In the genomic region with DNA sequence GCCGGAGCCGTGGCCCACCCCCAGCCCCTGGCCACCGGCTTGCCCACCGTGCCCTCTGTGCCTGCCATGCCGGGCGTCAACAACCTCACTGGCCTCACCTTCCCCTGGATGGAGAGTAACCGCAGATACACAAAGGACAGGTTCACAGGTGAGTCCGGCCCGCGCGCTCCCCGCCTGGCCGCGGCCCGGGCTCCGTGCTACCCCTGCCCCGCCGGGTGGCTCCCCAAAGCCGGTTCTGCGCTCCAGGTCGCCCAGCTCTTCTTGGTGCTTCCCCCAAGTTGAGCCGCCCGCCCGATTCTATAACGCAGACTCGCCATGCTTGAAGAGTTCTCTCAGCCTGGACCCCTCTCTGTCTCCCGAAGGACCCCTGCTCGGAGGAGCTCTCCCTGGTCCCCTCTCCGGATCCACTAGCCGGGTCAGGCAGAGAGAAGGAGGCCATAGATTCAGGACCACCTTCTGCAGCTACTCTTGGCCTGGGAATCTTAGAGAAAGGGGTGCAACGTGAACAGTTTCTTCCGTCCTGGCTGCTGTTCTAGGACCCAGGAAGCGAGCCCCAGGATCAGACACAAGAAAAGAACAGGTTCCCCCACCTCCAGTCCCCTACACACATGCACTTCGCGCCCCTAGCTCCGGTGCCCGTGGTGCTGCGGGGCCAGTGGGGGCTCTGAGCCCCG, we compare ENCODE assay signal across 15 cellular contexts. TPM values are rescaled to one million over a fixed set of nuclear protein-coding genes. Genes with fewer than 3 reads are reported as not detected.
DNase-seq lines count a peak whose midpoint lies in the region; ATAC-seq, FAIRE-seq and TF ChIP-seq lines count a peak whose summit lies in the region.
"Had no signal": no experiment of that assay in that cellular context is flagged by ENCODE, and none has a peak within 500 bp of the region (broad histone marks: within the 10 kb centered on the region; RNA-seq: fewer than 3 reads in every experiment).

No MANE protein-coding gene starts in this region.

- TF ChIP-seq RAD21 in K562 (CRISPR knock-in tag; conservative IDR thresholded peaks at IDR 0.05 in 1 of 2, IDR thresholded peaks at IDR 0.05 in 1 of 2): no peak

- H3K27ac Mint-ChIP-seq in naive B cell (peak overlapping the region in 2 of 6 donors; percentile 33 to 74), type B pancreatic cell (peak overlapping the region; percentile 48)
- H3K27ac Mint-ChIP-seq: H9 had no signal

- no peak overlapping the region for H3K4me3 ChIP-seq in K562

- no peak for TF ChIP-seq EP300 in K562 (IDR thresholded peaks at IDR 0.05; ENCODE audit: low read length)

- in situ Hi-C loops in K562 (cut with MboI): no loop called here

- H3K79me2 ChIP-seq in K562 (ENCODE audit: control insufficient read depth, insufficient read depth, low read length): no peaks in the 10 kb centered on the region

- peaks cover 0 to 14% of the 10 kb centered on the region in 2 donors for H3K36me3 Mint-ChIP-seq in naive B cell
- no peaks in the 10 kb centered on the region for H3K36me3 Mint-ChIP-seq in type B pancreatic cell

- under 1% methylated on average over 30 of the region's 39 CpGs for WGBS in K562 (ENCODE audit: insufficient coverage, low coverage, missing lambda C conversion rate)

- H3K9me3 ChIP-seq in K562 (replicated peaks; ENCODE audit: control insufficient read depth, insufficient read depth, low read depth, low read length): no peaks in the 10 kb centered on the region
- H3K9me3 ChIP-seq: heart right ventricle had no signal

- H3K27ac ChIP-seq in K562 (ENCODE audit: extremely low read depth, low read depth, low read length): no peak overlapping the region
- H3K27ac ChIP-seq: heart right ventricle had no signal

- ATAC-seq in K562: no peak
- ATAC-seq in naive B cell (ENCODE audit: low read depth in 2 of 2): peak in 1 of 2 donors; percentile 4
- ATAC-seq in HG02884 (IDR thresholded peaks at IDR 0.05; ENCODE audit: unreplicated experiment): no peak
- ATAC-seq in GM21717 (IDR thresholded peaks at IDR 0.05; ENCODE audit: unreplicated experiment): no peak

- CTCF ChIA-PET in K562 (lab: Yijun Ruan, JAX; ENCODE audit: low intra/inter-chr PET ratio): no interaction called here

- no peak for FAIRE-seq in K562 (lab: Jason Lieb, UNC)

- H3K4me2 ChIP-seq in K562 (ENCODE audit: insufficient read depth, low read length): no peak overlapping the region

- peaks cover 0 to 40% of the 10 kb centered on the region in 2 experiments; a peak in 2 of 5 replicates for H3K4me1 ChIP-seq in K562 (replicated peaks in 1 of 2; ENCODE audit: control insufficient read depth in 2 of 2, insufficient read depth in 2 of 2, low read length in 2 of 2)

- H3K27me3 Mint-ChIP-seq in naive B cell: peaks cover 77 to 88% (median 88%) of the 10 kb centered on the region in 3 donors
- peaks cover 94% of the 10 kb centered on the region for H3K27me3 Mint-ChIP-seq in type B pancreatic cell

- peaks cover 23 to 67% of the 10 kb centered on the region in 2 experiments; a peak in 4 of 5 replicates for H3K27me3 ChIP-seq in K562 (ENCODE audit: control insufficient read depth in 2 of 2, insufficient read depth in 2 of 2, low read length in 2 of 2)

- intact Hi-C loops in K562 (cut with micrococcal nuclease): no loop called here

- H3K36me3 ChIP-seq in K562 (ENCODE audit: control insufficient read depth, insufficient read depth, low read length): no peaks in the 10 kb centered on the region
- H3K36me3 ChIP-seq: heart right ventricle had no signal

- no peak for TF ChIP-seq POLR2A in K562 (conservative IDR thresholded peaks at IDR 0.05)

- H3K4me3 Mint-ChIP-seq in naive B cell: peak overlapping the region; percentile 51 to 81 (median 73)
- peak overlapping the region; percentile 65 for H3K4me3 Mint-ChIP-seq in type B pancreatic cell

- no peak for TF ChIP-seq CTCF in K562 (IDR thresholded peaks at IDR 0.05 in 2 of 3, conservative IDR thresholded peaks at IDR 0.05 in 1 of 3; ENCODE audit: insufficient read depth in 2 of 3, low read depth in 1 of 3, low read length in 3 of 3)
- TF ChIP-seq CTCF in type B pancreatic cell (conservative IDR thresholded peaks at IDR 0.05): no peak

- BruUV-seq in K562 (replicated peaks; lab: Mats Ljungman, UMichigan): no TSS peak

- no peak overlapping the region for H3K9ac ChIP-seq in K562 (ENCODE audit: insufficient read depth in 1 of 2, low read depth in 2 of 2, low read length in 2 of 2)

- H3K9me3 Mint-ChIP-seq in naive B cell (peaks cover 0 to 4% (median 0%) of the 10 kb centered on the region in 7 donors), type B pancreatic cell (no peaks in the 10 kb centered on the region)

- H3K4me1 Mint-ChIP-seq in naive B cell (peaks cover 36 to 51% (median 44%) of the 10 kb centered on the region in 3 donors), type B pancreatic cell (ENCODE audit: unreplicated experiment) (no peaks in the 10 kb centered on the region)

- H2AFZ ChIP-seq in K562 (ENCODE audit: low read depth, low read length): no peak overlapping the region

- POLR2A ChIA-PET in K562 (lab: Yijun Ruan, JAX): interaction anchor here (0.5 to 0.8 kb wide), 2 partner anchors 43 to 148 kb away, joined by 3 to 5 read pairs; no protein-coding TSS in a partner anchor

- no peaks in the 10 kb centered on the region; the same call in 1 of the 2 replicates for H4K20me1 ChIP-seq in K562 (replicated peaks; ENCODE audit: control insufficient read depth, insufficient read depth, low read length)

- peak; percentile 17 for DNase-seq in stimulated activated CD4-positive, alpha-beta T cell treated with anti-CD3 and anti-CD28 coated beads, Interleukin-15, amount 100 ng/mL, for 24 hours
- no peak for DNase-seq in stimulated activated CD4-positive, alpha-beta T cell treated with anti-CD3 and anti-CD28 coated beads, Interleukin-2, amount 100 ng/mL, for 24 hours
- DNase-seq in K562 (ENCODE audit: extremely low read depth in 1 of 4, low spot score in 3 of 4) (no peak), naive B cell (no peak), type B pancreatic cell (ENCODE audit: extremely low spot score, unreplicated experiment) (no peak), NCI-H774 (lab: John Stamatoyannopoulos, UW) (no peak)
- DNase-seq: effector CD4-positive, alpha-beta T cell; H9; IMR-90; NCI-H2029 treated with DMSO at 0.1 percent for 48 hours had no signal

- no peaks in the 10 kb centered on the region for H3K9me1 ChIP-seq in K562 (ENCODE audit: control insufficient read depth, insufficient read depth, low read length)

TF ChIP-seq in K562, 482 proteins besides CTCF, POLR2A, EP300 and RAD21 (continues in another document):
- TF ChIP-seq, protein P1, sequence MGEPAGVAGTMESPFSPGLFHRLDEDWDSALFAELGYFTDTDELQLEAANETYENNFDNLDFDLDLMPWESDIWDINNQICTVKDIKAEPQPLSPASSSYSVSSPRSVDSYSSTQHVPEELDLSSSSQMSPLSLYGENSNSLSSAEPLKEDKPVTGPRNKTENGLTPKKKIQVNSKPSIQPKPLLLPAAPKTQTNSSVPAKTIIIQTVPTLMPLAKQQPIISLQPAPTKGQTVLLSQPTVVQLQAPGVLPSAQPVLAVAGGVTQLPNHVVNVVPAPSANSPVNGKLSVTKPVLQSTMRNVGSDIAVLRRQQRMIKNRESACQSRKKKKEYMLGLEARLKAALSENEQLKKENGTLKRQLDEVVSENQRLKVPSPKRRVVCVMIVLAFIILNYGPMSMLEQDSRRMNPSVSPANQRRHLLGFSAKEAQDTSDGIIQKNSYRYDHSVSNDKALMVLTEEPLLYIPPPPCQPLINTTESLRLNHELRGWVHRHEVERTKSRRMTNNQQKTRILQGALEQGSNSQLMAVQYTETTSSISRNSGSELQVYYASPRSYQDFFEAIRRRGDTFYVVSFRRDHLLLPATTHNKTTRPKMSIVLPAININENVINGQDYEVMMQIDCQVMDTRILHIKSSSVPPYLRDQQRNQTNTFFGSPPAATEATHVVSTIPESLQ (CRISPR knock-in tag; IDR thresholded peaks at IDR 0.05): no peak
- TF ChIP-seq, protein P2, sequence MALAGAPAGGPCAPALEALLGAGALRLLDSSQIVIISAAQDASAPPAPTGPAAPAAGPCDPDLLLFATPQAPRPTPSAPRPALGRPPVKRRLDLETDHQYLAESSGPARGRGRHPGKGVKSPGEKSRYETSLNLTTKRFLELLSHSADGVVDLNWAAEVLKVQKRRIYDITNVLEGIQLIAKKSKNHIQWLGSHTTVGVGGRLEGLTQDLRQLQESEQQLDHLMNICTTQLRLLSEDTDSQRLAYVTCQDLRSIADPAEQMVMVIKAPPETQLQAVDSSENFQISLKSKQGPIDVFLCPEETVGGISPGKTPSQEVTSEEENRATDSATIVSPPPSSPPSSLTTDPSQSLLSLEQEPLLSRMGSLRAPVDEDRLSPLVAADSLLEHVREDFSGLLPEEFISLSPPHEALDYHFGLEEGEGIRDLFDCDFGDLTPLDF (CRISPR knock-in tag; IDR thresholded peaks at IDR 0.05): no peak
- no peak for TF ChIP-seq NR1H2 (CRISPR knock-in tag; IDR thresholded peaks at IDR 0.05)
- TF ChIP-seq CHD1 (IDR thresholded peaks at IDR 0.05; ENCODE audit: low read length): peak; percentile 15
- no peak for TF ChIP-seq POLR2AphosphoS2 (IDR thresholded peaks at IDR 0.05; ENCODE audit: low read length)
- no peak for TF ChIP-seq ZNF589 (CRISPR knock-in tag; IDR thresholded peaks at IDR 0.05; ENCODE audit: low read depth)

RNA-seq across cellular contexts. Expression of a gene that starts 1.0 kb away (rescaled TPM):
- 0.23 and 0.76 TPM in 2 replicates for total RNA-seq in K562 (2011; cell fraction: chromatin; rRNA removed; ENCODE audit: low replicate concordance)
- total RNA-seq in K562 (2011; cell fraction: nucleolus; rRNA removed): 0.79 and 1.5 TPM in 2 replicates
- total RNA-seq in K562 (2011; cell fraction: nucleoplasm; rRNA removed): 0.38 and 1.2 TPM in 2 replicates
- total RNA-seq in K562 (2014; rRNA removed) (0.18 and 1.0 TPM in 2 replicates), K562 (2014; rRNA removed; fragmentation: Illumina TruSeq; extraction: Trizol) (0.07 and 0.13 TPM in 2 replicates), K562 (2015; rRNA removed; fragmentation: Illumina TruSeq; extraction: Trizol) (0.11 and 0.15 TPM in 2 replicates), K562 (2021) (0.33 and 0.47 TPM in 2 replicates), type B pancreatic cell (ENCODE audit: low replicate concordance) (0.10 and 0.17 TPM in 2 replicates)
- polyA plus RNA-seq in K562 (2011; rRNA removed) (3.3 and 12.0 TPM in 2 replicates), K562 (2014; fragmentation: Illumina TruSeq; extraction: Trizol) (0.21 and 0.22 TPM in 2 replicates), K562 (2014; fragmentation: Nextera tagmentation; extraction: Ambion mirVana) (under 1 TPM in 1 of 2 experiments, not detected in 1; 0.03 TPM), K562 (2014; rRNA removed) (0.24 and 0.45 TPM in 2 replicates), naive B cell (ENCODE audit: low read depth in 6 of 6) (not detected)
- 8.7 and 11.8 TPM in 2 replicates for polyA plus RNA-seq in K562 (2011; cell fraction: cytosol; rRNA removed)
- polyA plus RNA-seq in K562 (2011; cell fraction: nucleus; rRNA removed): 10.7 and 22.6 TPM in 2 replicates
- polyA plus RNA-seq in K562 (2012): 0.14 and 0.16 TPM in 2 replicates
- 4.8 and 6.2 TPM in 2 replicates for polyA minus RNA-seq in K562 (2011; rRNA and poly(A)+ RNA removed)
- 2.8 and 7.5 TPM in 2 replicates for polyA minus RNA-seq in K562 (2011; cell fraction: cytosol; rRNA and poly(A)+ RNA removed)
- 3.2 and 9.1 TPM in 2 replicates for polyA minus RNA-seq in K562 (2011; cell fraction: nucleus; rRNA and poly(A)+ RNA removed)
- total RNA-seq: H9, IMR-90, mucosa of gallbladder, RPMI7951 had no signal
- polyA plus RNA-seq: IMR-90 had no signal
